In the genomic region with DNA sequence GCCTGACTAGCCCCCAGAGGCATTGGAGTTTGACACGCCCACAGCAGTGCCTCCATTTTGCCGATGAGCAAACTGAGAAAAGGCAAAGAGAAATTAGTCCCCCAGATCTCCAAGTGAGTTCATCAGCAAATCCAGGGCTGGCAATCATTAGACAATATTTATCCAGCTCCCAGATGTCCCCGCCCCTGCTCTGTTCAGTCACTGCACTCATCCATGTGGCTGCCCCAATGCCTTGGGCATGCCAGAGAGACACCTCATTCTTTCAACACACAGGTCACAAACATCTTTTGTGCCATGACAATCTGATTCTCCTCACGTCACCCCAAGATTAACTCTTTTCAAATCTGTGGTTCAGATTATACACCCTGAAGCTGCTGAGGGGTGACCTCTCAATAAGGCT, we compare ENCODE assay signal across 29 cellular contexts. TPM values are rescaled to one million over a fixed set of nuclear protein-coding genes. Genes with fewer than 3 reads are reported as not detected.
DNase-seq lines count a peak whose midpoint lies in the region; ATAC-seq, FAIRE-seq and TF ChIP-seq lines count a peak whose summit lies in the region.
"Had no signal": no experiment of that assay in that cellular context is flagged by ENCODE, and none has a peak within 500 bp of the region (broad histone marks: within the 10 kb centered on the region; RNA-seq: fewer than 3 reads in every experiment).

No MANE protein-coding gene starts in this region.

- no peak overlapping the region for H3K23ac ChIP-seq in neuronal stem cell (ENCODE audit: low read depth, low read length, poor library complexity)

- no peak overlapping the region for H2BK5ac ChIP-seq in neuronal stem cell (ENCODE audit: low read length)

- H3K4me3 Mint-ChIP-seq in Calu3 (ENCODE audit: low read depth, unreplicated experiment) = no peak overlapping the region
- H3K4me3 Mint-ChIP-seq: effector memory CD8-positive, alpha-beta T cell; nephron had no signal

- H3K4ac ChIP-seq in neuronal stem cell (ENCODE audit: low read length) = no peak overlapping the region

- H3K27ac Mint-ChIP-seq in Calu3 (ENCODE audit: unreplicated experiment) = no peak overlapping the region
- H3K27ac Mint-ChIP-seq: activated naive CD4-positive, alpha-beta T cell treated with anti-CD3 and anti-CD28 coated beads, Interleukin-2, amount 50 U/mL, for 72 hours; effector memory CD8-positive, alpha-beta T cell had no signal

- FAIRE-seq in RCC 7860 (lab: Jason Lieb, UNC) = no peak
- FAIRE-seq: islet of Langerhans, pancreas had no signal

- DNase-seq in Calu3 (peak; percentile 56), RCC 7860 (ENCODE audit: low spot score) (peak; percentile 25), kidney epithelial cell (ENCODE audit: low read depth) (peak; percentile 41), neuronal stem cell (ENCODE audit: low spot score) (no peak), NCI-H526 treated with DMSO at 0.1 percent for 48 hours (lab: John Stamatoyannopoulos, UW) (no peak), cortex of kidney (lab: John Stamatoyannopoulos, UW) (no peak)
- DNase-seq: activated CD4-positive, alpha-beta T cell treated with anti-CD3 and anti-CD28 coated beads for 4 hours; activated T-cell treated with anti-CD3 and anti-CD28 coated beads for 4 hours; DND-41; effector memory CD8-positive, alpha-beta T cell; GOT3; lower lobe of right lung; NCI-H1105; NCI-H1930; NCI-H345; NCI-H82; pancreas; spleen; stimulated activated CD4-positive, alpha-beta T cell treated with anti-CD3 and anti-CD28 coated beads, Interleukin-2, amount 100 ng/mL, for 48 hours; trophoblast cell had no signal

- H2AK5ac ChIP-seq in neuronal stem cell (ENCODE audit: low read depth, low read length) = no peak overlapping the region

- no peaks in the 10 kb centered on the region for H3K9me3 ChIP-seq in neuronal stem cell (replicated peaks in 1 of 2; ENCODE audit: control insufficient read depth in 2 of 2, insufficient read depth in 1 of 2, low read depth in 1 of 2, low read length in 2 of 2)
- H3K9me3 ChIP-seq: breast epithelium, lower lobe of right lung, pancreas, right atrium auricular region, spleen had no signal

- peak overlapping the region; percentile 59 for H3K14ac ChIP-seq in neuronal stem cell (ENCODE audit: low read length)

- peaks cover 5% of the 10 kb centered on the region for H3K36me3 Mint-ChIP-seq in Calu3 (ENCODE audit: insufficient read depth, unreplicated experiment)
- H3K36me3 Mint-ChIP-seq: activated naive CD4-positive, alpha-beta T cell treated with anti-CD3 and anti-CD28 coated beads, Interleukin-2, amount 50 U/mL, for 72 hours had no signal

- CTCF ChIA-PET in Calu3 (lab: Charles Lee) = no interaction called here

- intact Hi-C loops in Calu3 (cut with micrococcal nuclease; ENCODE audit: unreplicated experiment) = no loop called here

- H3K27me3 ChIP-seq in kidney epithelial cell (ENCODE audit: control insufficient read depth, insufficient read depth, low read length) (no peaks in the 10 kb centered on the region), neuronal stem cell (ENCODE audit: control insufficient read depth in 3 of 3, insufficient read depth in 3 of 3, low read depth in 1 of 3, low read length in 3 of 3) (no peaks in the 10 kb centered on the region)
- H3K27me3 ChIP-seq: breast epithelium, pancreas, right atrium auricular region, spleen had no signal

- H4K91ac ChIP-seq in neuronal stem cell (ENCODE audit: low read depth, low read length, poor library complexity) = no peak overlapping the region

- no peaks in the 10 kb centered on the region for H3K9me3 Mint-ChIP-seq in Calu3 (ENCODE audit: low read depth, unreplicated experiment)
- H3K9me3 Mint-ChIP-seq: activated naive CD4-positive, alpha-beta T cell treated with anti-CD3 and anti-CD28 coated beads, Interleukin-2, amount 50 U/mL, for 72 hours; effector memory CD8-positive, alpha-beta T cell; nephron had no signal

- no peak overlapping the region for H3K4me3 ChIP-seq in kidney epithelial cell (ENCODE audit: low read depth, low read length)
- no peak overlapping the region for H3K4me3 ChIP-seq in neuronal stem cell (ENCODE audit: low read length in 2 of 2)
- H3K4me3 ChIP-seq: breast epithelium, lower lobe of right lung, pancreas, right atrium auricular region, spleen had no signal

- no peaks in the 10 kb centered on the region for H3K27me3 Mint-ChIP-seq in Calu3 (ENCODE audit: unreplicated experiment)

- no peaks in the 10 kb centered on the region for H3K36me3 ChIP-seq in kidney epithelial cell (ENCODE audit: control insufficient read depth, insufficient read depth, low read length)
- H3K36me3 ChIP-seq in neuronal stem cell (replicated peaks in 1 of 2; ENCODE audit: control insufficient read depth in 2 of 2, insufficient read depth in 2 of 2, low read length in 2 of 2) = no peaks in the 10 kb centered on the region
- H3K36me3 ChIP-seq: breast epithelium, lower lobe of right lung, pancreas, right atrium auricular region, spleen had no signal

- ATAC-seq in HG03378 (IDR thresholded peaks at IDR 0.05; ENCODE audit: unreplicated experiment) (no peak), GM21423 (IDR thresholded peaks at IDR 0.05; ENCODE audit: unreplicated experiment) (no peak)
- ATAC-seq: activated naive CD4-positive, alpha-beta T cell treated with anti-CD3 and anti-CD28 coated beads, Interleukin-2, amount 50 U/mL, for 72 hours; effector memory CD8-positive, alpha-beta T cell; lower lobe of right lung; pancreas had no signal

- H3K27ac ChIP-seq in neuronal stem cell (replicated peaks; ENCODE audit: low read length) = no peak overlapping the region
- H3K27ac ChIP-seq: breast epithelium, C4-2B, lower lobe of right lung, pancreas, spleen, VCaP had no signal

- TF ChIP-seq CTCF in Calu3 (IDR thresholded peaks at IDR 0.05; ENCODE audit: unreplicated experiment) = no peak
- TF ChIP-seq CTCF in kidney epithelial cell (IDR thresholded peaks at IDR 0.05; ENCODE audit: insufficient read depth, low read length, poor library complexity, severe bottlenecking) = no peak

- H2AFZ ChIP-seq in neuronal stem cell (ENCODE audit: low read length) = no peak overlapping the region

- WGBS in neuronal stem cell (ENCODE audit: extremely low coverage in 2 of 2, insufficient read length in 2 of 2, insufficient replicate concordance in 1 of 2), 2 donors = no CpG with 5 or more reads among the region's 4 CpGs

- no peaks in the 10 kb centered on the region for H3K79me1 ChIP-seq in neuronal stem cell (ENCODE audit: low read depth, low read length)

- H2BK120ac ChIP-seq in neuronal stem cell (ENCODE audit: low read depth, low read length) = no peak overlapping the region

- BruUV-seq in Calu3 (replicated peaks; lab: Mats Ljungman, UMichigan) = no TSS peak

- H4K8ac ChIP-seq in neuronal stem cell (ENCODE audit: low read depth, low read length) = no peak overlapping the region

- H3K4me1 ChIP-seq in neuronal stem cell (ENCODE audit: control insufficient read depth in 2 of 2, insufficient read depth in 1 of 2, low read depth in 1 of 2, low read length in 2 of 2) = no peaks in the 10 kb centered on the region
- H3K4me1 ChIP-seq: breast epithelium, lower lobe of right lung, pancreas, spleen had no signal

- H2BK15ac ChIP-seq in neuronal stem cell (ENCODE audit: low read length) = no peak overlapping the region

- no peak overlapping the region for H3K9ac ChIP-seq in neuronal stem cell (ENCODE audit: low read depth, low read length, poor library complexity)

- H3K4me1 Mint-ChIP-seq in Calu3 (ENCODE audit: low read depth, unreplicated experiment) = peaks cover 20% of the 10 kb centered on the region

- no peak overlapping the region for H2BK12ac ChIP-seq in neuronal stem cell (ENCODE audit: low read length)

- no peak overlapping the region for H3K4me2 ChIP-seq in neuronal stem cell (ENCODE audit: insufficient read depth, low read length, poor library complexity, severe bottlenecking)

- no peak overlapping the region for H3K18ac ChIP-seq in neuronal stem cell (ENCODE audit: low read length)

RNA-seq across cellular contexts. Expression of a gene that starts 43.5 kb away (rescaled TPM):
- total RNA-seq in Calu3 (2022) (6.9 and 9.6 TPM in 2 replicates), kidney epithelial cell (0.79 TPM in 1 of 2 replicates, not detected in the other)
- polyA plus RNA-seq in neuronal stem cell (2013, experiment 1 of 2) = 0.07 TPM
- 0.07 TPM for polyA plus RNA-seq in neuronal stem cell (2013, experiment 2 of 2)

Comparison
In these comparisons a context has a peak if more than half of its experiments do, and no peak if none do; other contexts are left out.
1. DNase-seq: peak in Calu3 (single experiment), RCC 7860 (single experiment) and kidney epithelial cell (single experiment); none in neuronal stem cell (single experiment), NCI-H526 treated with DMSO at 0.1 percent for 48 hours (single experiment) and cortex of kidney (single experiment).